In genomic region chrX:120309873-120310730, GRCh38 we compare ENCODE assay signal across 8 cellular contexts. TPM values are rescaled to one million over a fixed set of nuclear protein-coding genes. Genes with fewer than 3 reads are reported as not detected.
DNase-seq lines count a peak whose midpoint lies in the region; ATAC-seq, FAIRE-seq and TF ChIP-seq lines count a peak whose summit lies in the region.

No MANE protein-coding gene starts in this region.

- ATAC-seq in activated naive CD8-positive, alpha-beta T cell treated with anti-CD3 and anti-CD28 coated beads, Interleukin-2, amount 10 ng/mL, durations not matched to agents 7 days and 5 days (ENCODE audit: low read depth): no peak

- H3K9me3 ChIP-seq in HUES6 (ENCODE audit: control insufficient read depth, insufficient read depth, low read depth, low read length) (no peaks in the 10 kb centered on the region), kidney (ENCODE audit: control insufficient read depth in 1 of 2, low read length in 2 of 2) (no peaks in the 10 kb centered on the region), thymus (ENCODE audit: control insufficient read depth) (no peaks in the 10 kb centered on the region)

- H3K27ac Mint-ChIP-seq in activated naive CD8-positive, alpha-beta T cell treated with anti-CD3 and anti-CD28 coated beads, Interleukin-2, amount 10 ng/mL, durations not matched to agents 7 days and 5 days: peak overlapping the region; percentile 72

- H3K4me3 Mint-ChIP-seq in activated naive CD8-positive, alpha-beta T cell treated with anti-CD3 and anti-CD28 coated beads, Interleukin-2, amount 10 ng/mL, durations not matched to agents 7 days and 5 days: peak overlapping the region; percentile 87

- intact Hi-C loops in kidney (cut with DNase I): no loop called here
- intact Hi-C loops in posterior vena cava (cut with DNase I): no loop called here

- no peak for FAIRE-seq in kidney (lab: Jason Lieb, UNC)

- no peaks in the 10 kb centered on the region for H3K9me3 Mint-ChIP-seq in activated naive CD8-positive, alpha-beta T cell treated with anti-CD3 and anti-CD28 coated beads, Interleukin-2, amount 10 ng/mL, durations not matched to agents 7 days and 5 days

- POLR2A ChIA-PET in activated naive CD8-positive, alpha-beta T cell treated with anti-CD3 and anti-CD28 coated beads, Interleukin-2, amount 10 ng/mL, durations not matched to agents 7 days and 5 days (lab: Charles Lee): interaction anchor here (0.7 to 1.5 kb wide), 3 partner anchors 59 to 176 kb away, joined by 3 to 6 read pairs (median 3); partner anchors contain the start of gene ZBTB33

- H3K27ac ChIP-seq in HUES6 (ENCODE audit: low read depth, low read length): no peak overlapping the region
- H3K27ac ChIP-seq in kidney (ENCODE audit: low read depth in 2 of 2, low read length in 2 of 2): no peak overlapping the region
- no peak overlapping the region for H3K27ac ChIP-seq in thymus (ENCODE audit: low read depth)

- peaks cover 95% of the 10 kb centered on the region for H3K27me3 ChIP-seq in HUES6 (ENCODE audit: control insufficient read depth, insufficient read depth, low read length)
- peaks cover 3% of the 10 kb centered on the region for H3K27me3 ChIP-seq in thymus (ENCODE audit: control insufficient read depth, insufficient read depth)

- 2% methylated on average over 34 of the region's 34 CpGs for WGBS in thymus

- H3K4me3 ChIP-seq in HUES6 (ENCODE audit: low read depth, low read length): peak overlapping the region; percentile 84
- H3K4me3 ChIP-seq in kidney (ENCODE audit: low read length in 2 of 2): peak overlapping the region; percentile 28 to 42
- H3K4me3 ChIP-seq in thymus (ENCODE audit: low read length): peak overlapping the region; percentile 32

- peaks cover 31% of the 10 kb centered on the region for H3K4me1 ChIP-seq in HUES6 (ENCODE audit: control insufficient read depth, insufficient read depth, low read length)
- peaks cover 0 to 5% of the 10 kb centered on the region in 2 donors for H3K4me1 ChIP-seq in kidney (ENCODE audit: control insufficient read depth in 1 of 2, insufficient read depth in 1 of 2, low read depth in 1 of 2, low read length in 2 of 2)
- no peaks in the 10 kb centered on the region for H3K4me1 ChIP-seq in thymus (ENCODE audit: control insufficient read depth, insufficient read depth, low read length)

- H3K9ac ChIP-seq in HUES6 (ENCODE audit: low read length): peak overlapping the region; percentile 50
- no peak overlapping the region for H3K9ac ChIP-seq in kidney (ENCODE audit: low read length in 2 of 2)

- peaks cover 16% of the 10 kb centered on the region for H3K4me1 Mint-ChIP-seq in activated naive CD8-positive, alpha-beta T cell treated with anti-CD3 and anti-CD28 coated beads, Interleukin-2, amount 10 ng/mL, durations not matched to agents 7 days and 5 days

- H3K27me3 Mint-ChIP-seq in activated naive CD8-positive, alpha-beta T cell treated with anti-CD3 and anti-CD28 coated beads, Interleukin-2, amount 10 ng/mL, durations not matched to agents 7 days and 5 days: peaks cover 52% of the 10 kb centered on the region

- DNase-seq in AG20443 (ENCODE audit: low spot score) (peak; percentile 21), kidney (no peak), posterior vena cava (ENCODE audit: low spot score) (no peak), NAMALWA (ENCODE audit: low spot score) (no peak), NCI-H1930 (lab: John Stamatoyannopoulos, UW) (no peak)
- DNase-seq in activated naive CD8-positive, alpha-beta T cell treated with anti-CD3 and anti-CD28 coated beads, Interleukin-2, amount 10 ng/mL, durations not matched to agents 7 days and 5 days: peak; percentile 29

- H3K36me3 ChIP-seq in HUES6 (ENCODE audit: control insufficient read depth, insufficient read depth, low read length): no peaks in the 10 kb centered on the region
- no peaks in the 10 kb centered on the region for H3K36me3 ChIP-seq in kidney (ENCODE audit: control insufficient read depth in 1 of 2, insufficient read depth in 2 of 2, low read length in 2 of 2)
- no peaks in the 10 kb centered on the region for H3K36me3 ChIP-seq in thymus (ENCODE audit: control insufficient read depth, insufficient read depth)

- TF ChIP-seq CTCF in kidney (IDR thresholded peaks at IDR 0.05; ENCODE audit: borderline replicate concordance, extremely low read depth, insufficient read depth): no peak

- no peaks in the 10 kb centered on the region for H3K36me3 Mint-ChIP-seq in activated naive CD8-positive, alpha-beta T cell treated with anti-CD3 and anti-CD28 coated beads, Interleukin-2, amount 10 ng/mL, durations not matched to agents 7 days and 5 days

RNA-seq across cellular contexts. Expression of gene TMEM255A, which starts 1.2 kb away (rescaled TPM):
- under 1 TPM; 0.14 to 0.34 TPM for total RNA-seq in activated naive CD8-positive, alpha-beta T cell treated with anti-CD3 and anti-CD28 coated beads, Interleukin-2, amount 10 ng/mL, durations not matched to agents 7 days and 5 days
- total RNA-seq in kidney (1.2 TPM), posterior vena cava (1 to 10 TPM; 1.6 to 6.3 TPM)
- polyA plus RNA-seq in kidney (ENCODE audit: insufficient read depth, low read depth, low replicate concordance) (2.8 TPM), thymus (6.4 TPM)

RNA-seq across cellular contexts. Expression of gene ATP1B4, which starts 51.8 kb away (rescaled TPM):
- total RNA-seq in activated naive CD8-positive, alpha-beta T cell treated with anti-CD3 and anti-CD28 coated beads, Interleukin-2, amount 10 ng/mL, durations not matched to agents 7 days and 5 days: not detected
- total RNA-seq in kidney (not detected), posterior vena cava (not detected)
- polyA plus RNA-seq in kidney (ENCODE audit: insufficient read depth, low read depth, low replicate concordance) (not detected), thymus (0.05 TPM)

RNA-seq across cellular contexts. Expression of gene ZBTB33, which starts 59.5 kb away (rescaled TPM):
- 10 to 100 TPM; 19.0 to 21.1 TPM for total RNA-seq in activated naive CD8-positive, alpha-beta T cell treated with anti-CD3 and anti-CD28 coated beads, Interleukin-2, amount 10 ng/mL, durations not matched to agents 7 days and 5 days
- total RNA-seq in kidney: 13.0 TPM
- 4.4 TPM for polyA plus RNA-seq in kidney (ENCODE audit: insufficient read depth, low read depth, low replicate concordance)
- 11.8 TPM for polyA plus RNA-seq in thymus
- total RNA-seq in posterior vena cava: 1 to 10 TPM; 7.4 to 7.8 TPM

Comparison
In these comparisons a context has a peak if more than half of its experiments do, and no peak if none do; other contexts are left out.
1. DNase-seq: peak in AG20443 (single experiment) and activated naive CD8-positive, alpha-beta T cell treated with anti-CD3 and anti-CD28 coated beads, Interleukin-2, amount 10 ng/mL, durations not matched to agents 7 days and 5 days (single experiment); none in kidney (single experiment), posterior vena cava (single experiment), NAMALWA (single experiment) and NCI-H1930 (0 of 2).
2. H3K4me3 ChIP-seq: peak in every context shown above with its lines; median percentile 84 in HUES6; 35 in kidney; 32 in thymus.